8 cellular contexts compared by ENCODE assay signal in the genomic region with DNA sequence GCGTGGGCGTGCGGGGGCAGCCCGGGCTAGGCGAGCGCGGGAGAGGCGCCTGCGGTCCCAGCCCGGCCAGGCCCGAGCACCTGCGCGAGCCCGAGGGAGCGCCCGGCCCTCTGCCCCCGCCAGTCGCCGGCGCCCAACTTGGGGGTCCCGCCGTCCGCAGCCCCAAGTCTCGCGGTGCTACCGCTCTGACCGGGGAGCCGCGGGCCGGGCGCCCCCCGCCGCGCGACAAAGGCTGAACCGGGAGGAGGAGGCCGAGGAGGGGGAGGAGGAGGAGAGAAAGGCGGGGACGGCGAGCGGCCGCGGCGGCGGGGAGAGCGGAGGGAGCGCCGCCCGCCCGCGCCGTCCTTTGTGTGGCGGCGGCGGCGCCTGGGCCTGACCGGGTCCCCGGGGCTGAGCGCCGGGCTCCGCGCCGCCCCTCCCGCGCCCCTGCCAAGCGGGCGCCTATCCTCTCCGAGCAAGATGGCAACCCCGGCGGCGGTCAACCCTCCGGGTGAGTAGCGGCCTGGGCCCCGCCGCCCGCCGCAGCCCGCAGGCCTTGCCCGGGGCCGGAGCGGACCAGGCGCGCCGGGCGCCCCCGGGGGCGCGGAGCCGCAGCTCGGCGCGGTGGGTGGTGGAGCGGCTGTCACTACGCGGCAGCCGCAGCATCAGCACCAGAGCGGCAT. TPM values are rescaled to one million over a fixed set of nuclear protein-coding genes. Genes with fewer than 3 reads are reported as not detected.
DNase-seq lines count a peak whose midpoint lies in the region; ATAC-seq and TF ChIP-seq lines count a peak whose summit lies in the region.

A gene (plus strand): TSS at position 326 of the 662 bp plus-strand sequence. CDS start 134 bp downstream, at position 460.

- H3K4me1 Mint-ChIP-seq in activated T-helper 1 cell treated with anti-CD3 and anti-CD28 coated beads, Interleukin-12 subunit alpha, Interleukin-12 subunit beta, Interleukin-2, Interleukin-4 antibody, amounts not matched to agents 30 ng/mL and 10 ng/mL and 1 ng/mL, durations not matched to agents 14 hours and 24 hours and 36 hours (ENCODE audit: low read depth): no peaks in the 10 kb centered on the region

- peak within 1 kb of the TSS; percentile 43 for H3K4me3 Mint-ChIP-seq in activated T-helper 1 cell treated with anti-CD3 and anti-CD28 coated beads, Interleukin-12 subunit alpha, Interleukin-12 subunit beta, Interleukin-2, Interleukin-4 antibody, amounts not matched to agents 30 ng/mL and 10 ng/mL and 1 ng/mL, durations not matched to agents 14 hours and 24 hours and 36 hours

- H3K27ac ChIP-seq in rectal smooth muscle tissue (ENCODE audit: low read depth, low read length): peak within 1 kb of the TSS; percentile 61

- TF ChIP-seq POLR2A in GM18505 (IDR thresholded peaks at IDR 0.05; ENCODE audit: borderline replicate concordance, extremely low read depth, insufficient read depth, insufficient read length): no peak

- no peak for DNase-seq in A172 (ENCODE audit: low spot score)
- peak; percentile 90 for DNase-seq in H7
- DNase-seq in activated T-helper 1 cell treated with anti-CD3 and anti-CD28 coated beads, Interleukin-12 subunit alpha, Interleukin-12 subunit beta, Interleukin-2, Interleukin-4 antibody, amounts not matched to agents 30 ng/mL and 10 ng/mL and 1 ng/mL, durations not matched to agents 14 hours and 24 hours and 36 hours (ENCODE audit: low spot score): no peak
- DNase-seq in left cardiac atrium: peak; percentile 42
- no peak for DNase-seq in inferior parietal cortex (ENCODE audit: extremely low spot score)
- no peak for DNase-seq in NCI-H2029 treated with DMSO at 0.1 percent for 48 hours (lab: John Stamatoyannopoulos, UW)

- H3K4me3 ChIP-seq in H7 (ENCODE audit: insufficient read depth, low read depth, low read length) (peak within 1 kb of the TSS; percentile 54), rectal smooth muscle tissue (ENCODE audit: low read length) (peak within 1 kb of the TSS; percentile 57)

- no peaks in the 10 kb centered on the region for H3K4me1 ChIP-seq in rectal smooth muscle tissue (ENCODE audit: control insufficient read depth, insufficient read depth, low read length)

- H3K36me3 ChIP-seq in H7 (replicated peaks; ENCODE audit: control insufficient read depth, insufficient read depth, low read length): no peaks in the 10 kb centered on the region
- no peaks in the 10 kb centered on the region for H3K36me3 ChIP-seq in rectal smooth muscle tissue (ENCODE audit: control insufficient read depth, insufficient read depth, low read length)

- peaks cover 70% of the 10 kb centered on the region for H3K27me3 Mint-ChIP-seq in activated T-helper 1 cell treated with anti-CD3 and anti-CD28 coated beads, Interleukin-12 subunit alpha, Interleukin-12 subunit beta, Interleukin-2, Interleukin-4 antibody, amounts not matched to agents 30 ng/mL and 10 ng/mL and 1 ng/mL, durations not matched to agents 14 hours and 24 hours and 36 hours (ENCODE audit: insufficient read depth)

- intact Hi-C loops in activated T-helper 1 cell treated with anti-CD3 and anti-CD28 coated beads, Interleukin-12 subunit alpha, Interleukin-12 subunit beta, Interleukin-2, Interleukin-4 antibody, amounts not matched to agents 30 ng/mL and 10 ng/mL and 1 ng/mL, durations not matched to agents 14 hours and 24 hours and 36 hours (cut with micrococcal nuclease): no loop called here
- intact Hi-C loops in left cardiac atrium (cut with DNase I): no loop called here

- no peak within 1 kb of the TSS for H3K9ac ChIP-seq in rectal smooth muscle tissue (ENCODE audit: low read length)

- no peaks in the 10 kb centered on the region for H3K9me3 Mint-ChIP-seq in activated T-helper 1 cell treated with anti-CD3 and anti-CD28 coated beads, Interleukin-12 subunit alpha, Interleukin-12 subunit beta, Interleukin-2, Interleukin-4 antibody, amounts not matched to agents 30 ng/mL and 10 ng/mL and 1 ng/mL, durations not matched to agents 14 hours and 24 hours and 36 hours

- no peak within 1 kb of the TSS for H3K27ac Mint-ChIP-seq in activated T-helper 1 cell treated with anti-CD3 and anti-CD28 coated beads, Interleukin-12 subunit alpha, Interleukin-12 subunit beta, Interleukin-2, Interleukin-4 antibody, amounts not matched to agents 30 ng/mL and 10 ng/mL and 1 ng/mL, durations not matched to agents 14 hours and 24 hours and 36 hours

- H3K36me3 Mint-ChIP-seq in activated T-helper 1 cell treated with anti-CD3 and anti-CD28 coated beads, Interleukin-12 subunit alpha, Interleukin-12 subunit beta, Interleukin-2, Interleukin-4 antibody, amounts not matched to agents 30 ng/mL and 10 ng/mL and 1 ng/mL, durations not matched to agents 14 hours and 24 hours and 36 hours (ENCODE audit: low read depth): peaks cover 1% of the 10 kb centered on the region

- ATAC-seq in left cardiac atrium (peak; percentile 76 to 80), GM18505 (IDR thresholded peaks at IDR 0.05; ENCODE audit: unreplicated experiment) (no peak)

- H3K27me3 ChIP-seq in H7 (ENCODE audit: control insufficient read depth, insufficient read depth, low read length) (peaks cover 27% of the 10 kb centered on the region), rectal smooth muscle tissue (ENCODE audit: control insufficient read depth, insufficient read depth, low read length) (no peaks in the 10 kb centered on the region)

RNA-seq across cellular contexts. Expression of the gene that starts here (rescaled TPM):
- 14.2 and 18.5 TPM in 2 replicates for total RNA-seq in A172 (2014; rRNA removed; shearing (Covaris generic))
- 1.5 and 3.1 TPM in 2 replicates for total RNA-seq in H7 (2014; rRNA removed; shearing (Covaris generic))
- 0.05 and 0.36 TPM in 2 replicates for total RNA-seq in activated T-helper 1 cell treated with anti-CD3 and anti-CD28 coated beads, Interleukin-12 subunit alpha, Interleukin-12 subunit beta, Interleukin-2, Interleukin-4 antibody, amounts not matched to agents 30 ng/mL and 10 ng/mL and 1 ng/mL, durations not matched to agents 14 hours and 24 hours and 36 hours
- total RNA-seq in left cardiac atrium: 1 to 10 TPM; 4.3 to 5.0 TPM

Comparison
In these comparisons a context has a peak if more than half of its experiments do, and no peak if none do; other contexts are left out.
1. DNase-seq: peak in H7 (single experiment) and left cardiac atrium (single experiment); none in A172 (single experiment), activated T-helper 1 cell treated with anti-CD3 and anti-CD28 coated beads, Interleukin-12 subunit alpha, Interleukin-12 subunit beta, Interleukin-2, Interleukin-4 antibody, amounts not matched to agents 30 ng/mL and 10 ng/mL and 1 ng/mL, durations not matched to agents 14 hours and 24 hours and 36 hours (single experiment), inferior parietal cortex (single experiment) and NCI-H2029 treated with DMSO at 0.1 percent for 48 hours (single experiment).